8 cellular contexts compared by ENCODE assay signal in genomic region chr12:2811791-2812190, GRCh38. TPM values are rescaled to one million over a fixed set of nuclear protein-coding genes. Genes with fewer than 3 reads are reported as not detected.
A peak's percentile ranks its signal among the peaks of the same experiment; 100 is the strongest.
DNase-seq lines count a peak whose midpoint lies in the region; ATAC-seq and TF ChIP-seq lines count a peak whose summit lies in the region.

No MANE protein-coding gene starts in this region.

- no peak for ATAC-seq in GM19455 (IDR thresholded peaks at IDR 0.05; ENCODE audit: unreplicated experiment)

- no peaks in the 10 kb centered on the region for H3K36me3 ChIP-seq in HUES64 (ENCODE audit: insufficient read depth, low read length)
- H3K36me3 ChIP-seq in mammary epithelial cell (ENCODE audit: insufficient read depth, low read length): no peaks in the 10 kb centered on the region
- peaks cover 0 to 9% of the 10 kb centered on the region in 2 donors for H3K36me3 ChIP-seq in muscle layer of duodenum (ENCODE audit: control insufficient read depth in 1 of 2, insufficient read depth in 2 of 2, low read length in 2 of 2)

- no peak for DNase-seq in AG04449 (ENCODE audit: low read depth, low spot score)
- DNase-seq in mammary epithelial cell: no peak
- DNase-seq in NCI-H128 (lab: John Stamatoyannopoulos, UW; ENCODE audit: unreplicated experiment): no peak
- no peak for DNase-seq in HT-29 (ENCODE audit: low spot score)
- no peak for DNase-seq in NCI-H510A (lab: John Stamatoyannopoulos, UW)

- H3K27ac ChIP-seq in HUES64 (ENCODE audit: low read depth, low read length): no peak overlapping the region
- H3K27ac ChIP-seq in mammary epithelial cell (ENCODE audit: insufficient read depth, low read depth, low read length): no peak overlapping the region
- H3K27ac ChIP-seq in muscle layer of duodenum (ENCODE audit: low read length): peak overlapping the region; percentile 96

- TSS peak; percentile 52 for BruUV-seq in mammary epithelial cell (replicated peaks; lab: Mats Ljungman, UMichigan)

- in situ Hi-C loops in mammary epithelial cell (cut with MboI; ENCODE audit: low sequenced_read_pairs in 2 of 2): no loop called here

- no peaks in the 10 kb centered on the region for H3K9me3 ChIP-seq in HUES64 (ENCODE audit: insufficient read depth, low read depth, low read length)
- H3K9me3 ChIP-seq in mammary epithelial cell (replicated peaks; ENCODE audit: insufficient read depth, low read length): no peaks in the 10 kb centered on the region
- no peaks in the 10 kb centered on the region for H3K9me3 ChIP-seq in muscle layer of duodenum (ENCODE audit: control insufficient read depth in 1 of 2, low read length in 2 of 2)

- H3K4me3 ChIP-seq in AG04449 (ENCODE audit: low read depth, low read length) (peak overlapping the region; percentile 72), HUES64 (ENCODE audit: low read length) (peak overlapping the region; percentile 94; the same call in 1 of the 2 replicates), mammary epithelial cell (replicated peaks in 1 of 3; ENCODE audit: insufficient read depth in 1 of 3, low read depth in 2 of 3, low read length in 3 of 3) (peak overlapping the region; percentile 62 to 99 (median 92)), muscle layer of duodenum (ENCODE audit: low read depth in 1 of 2, low read length in 2 of 2) (peak overlapping the region; percentile 86 to 98)

- no peaks in the 10 kb centered on the region for H3K27me3 ChIP-seq in HUES64 (ENCODE audit: insufficient read depth, low read length)
- no peaks in the 10 kb centered on the region for H3K27me3 ChIP-seq in mammary epithelial cell (ENCODE audit: insufficient read depth, low read length)
- no peaks in the 10 kb centered on the region for H3K27me3 ChIP-seq in muscle layer of duodenum (ENCODE audit: low read depth, low read length)

- CTCF ChIA-PET in AG04449 (lab: Yijun Ruan, JAX): interaction anchor here (0.9 to 2.2 kb wide), 4 partner anchors 27 to 756 kb away, joined by 3 to 11 read pairs (median 6); no protein-coding TSS in a partner anchor
- CTCF ChIA-PET in mammary epithelial cell (lab: Charles Lee; ENCODE audit: low non-redundant PET): interaction anchor here (0.6 kb wide), 1 partner anchor 34 kb away, joined by 3 read pairs; no protein-coding TSS in a partner anchor

- 100% methylated on average over 2 of the region's 5 CpGs for WGBS in HUES64
- whole genome bisulfite sequencing in mammary epithelial cell (ENCODE audit: low coverage, missing lambda C conversion rate): 49% methylated on average over 5 of the region's 5 CpGs

- intact Hi-C loops in mammary epithelial cell (cut with micrococcal nuclease): loop anchor here (1.0 kb wide), 1 partner anchor 16 kb away; no protein-coding TSS in a partner anchor

- dilution Hi-C loops in mammary epithelial cell (cut with HindIII; ENCODE audit: low sequenced_read_pairs): no loop called here

- no peak for TF ChIP-seq CTCF in AG04449 (IDR thresholded peaks at IDR 0.05; ENCODE audit: insufficient read depth, low read length, missing control alignments)
- no peak for TF ChIP-seq CTCF in mammary epithelial cell (conservative IDR thresholded peaks at IDR 0.05 in 1 of 2, IDR thresholded peaks at IDR 0.05 in 1 of 2; ENCODE audit: extremely low read depth in 1 of 2, insufficient read depth in 1 of 2, low read depth in 1 of 2, low read length in 2 of 2)

- no peaks in the 10 kb centered on the region for H4K20me1 ChIP-seq in mammary epithelial cell (ENCODE audit: insufficient read depth, low read length)

- H3K9ac ChIP-seq in HUES64 (ENCODE audit: low read depth, low read length) (no peak overlapping the region), mammary epithelial cell (ENCODE audit: insufficient read depth, low read length) (no peak overlapping the region)

- peaks cover 32% of the 10 kb centered on the region for H3K79me2 ChIP-seq in mammary epithelial cell (ENCODE audit: insufficient read depth, low read length)

- H3K4me1 ChIP-seq in HUES64 (ENCODE audit: insufficient read depth, low read length) (peaks cover 7% of the 10 kb centered on the region), mammary epithelial cell (ENCODE audit: insufficient read depth, low read length) (peaks cover 9% of the 10 kb centered on the region), muscle layer of duodenum (ENCODE audit: control insufficient read depth in 1 of 2, insufficient read depth in 2 of 2, low read length in 2 of 2) (peaks cover 3 to 18% of the 10 kb centered on the region in 2 donors)

- peak overlapping the region; percentile 82 for H3K4me2 ChIP-seq in mammary epithelial cell (ENCODE audit: insufficient read depth, low read depth, low read length)

- H2AFZ ChIP-seq in mammary epithelial cell (ENCODE audit: low read depth, low read length): peak overlapping the region; percentile 74

- POLR2A ChIA-PET in AG04449 (lab: Yijun Ruan, JAX): no interaction called here

RNA-seq across cellular contexts. Expression of gene ITFG2, which starts 0.7 kb away (rescaled TPM):
- 18.5 TPM for polyA plus RNA-seq in HUES64 (2013, experiment 1 of 2)
- polyA plus RNA-seq in HUES64 (2013, experiment 2 of 2): 12.8 TPM
- 10 to 100 TPM; 15.2 to 25.9 TPM for total RNA-seq in mammary epithelial cell
- polyA plus RNA-seq in mammary epithelial cell: 16.8 TPM
- polyA minus RNA-seq in mammary epithelial cell: 120 TPM
- total RNA-seq in HT-29 (2014; rRNA removed; shearing (Covaris generic)): 32.0 and 39.8 TPM in 2 replicates

RNA-seq across cellular contexts. Expression of gene FKBP4, which starts 17.0 kb away (rescaled TPM):
- polyA plus RNA-seq in HUES64 (2013, experiment 1 of 2): 88.0 TPM
- 86.2 TPM for polyA plus RNA-seq in HUES64 (2013, experiment 2 of 2)
- 100 to 1,000 TPM in 1 of 2 donors, 10 to 100 TPM in 1; 53.5 to 111 TPM for total RNA-seq in mammary epithelial cell
- polyA plus RNA-seq in mammary epithelial cell: 80.6 TPM
- polyA minus RNA-seq in mammary epithelial cell: 93.5 TPM
- total RNA-seq in HT-29 (2014; rRNA removed; shearing (Covaris generic)): 106 and 115 TPM in 2 replicates

RNA-seq across cellular contexts. Expression of gene NRIP2, which starts 23.0 kb away (rescaled TPM):
- polyA plus RNA-seq in HUES64 (2013, experiment 1 of 2): 0.15 TPM
- 0.19 TPM for polyA plus RNA-seq in HUES64 (2013, experiment 2 of 2)
- not detected for total RNA-seq in mammary epithelial cell
- not detected for polyA plus RNA-seq in mammary epithelial cell
- polyA minus RNA-seq in mammary epithelial cell: not detected
- total RNA-seq in HT-29 (2014; rRNA removed; shearing (Covaris generic)): not detected in 2 replicates

RNA-seq across cellular contexts. Expression of gene TEX52, which starts 45.0 kb away (rescaled TPM):
- polyA plus RNA-seq in HUES64 (2013, experiment 1 of 2): not detected
- polyA plus RNA-seq in HUES64 (2013, experiment 2 of 2): not detected
- total RNA-seq in mammary epithelial cell: not detected
- polyA plus RNA-seq in mammary epithelial cell: not detected
- polyA minus RNA-seq in mammary epithelial cell: not detected
- 0.10 and 0.94 TPM in 2 replicates for total RNA-seq in HT-29 (2014; rRNA removed; shearing (Covaris generic))
